ENCODE assay signal across 6 cellular contexts in genomic region chr12:27130859-27131258, GRCh38. TPM values are rescaled to one million over a fixed set of nuclear protein-coding genes. Genes with fewer than 3 reads are reported as not detected.
"Had no signal": no experiment of that assay in that cellular context is flagged by ENCODE, and none has a peak within 500 bp of the region (broad histone marks: within the 10 kb centered on the region; RNA-seq: fewer than 3 reads in every experiment).

No MANE protein-coding gene starts in this region.

RNA-seq across cellular contexts. Expression of gene C12orf71, which starts 48.5 kb away (rescaled TPM):
- total RNA-seq: M059J, PC-3, Peyer's patch, Right ventricle myocardium superior, SJSA1 had no signal
- polyA plus RNA-seq: SK-N-SH had no signal
